In the genomic region with DNA sequence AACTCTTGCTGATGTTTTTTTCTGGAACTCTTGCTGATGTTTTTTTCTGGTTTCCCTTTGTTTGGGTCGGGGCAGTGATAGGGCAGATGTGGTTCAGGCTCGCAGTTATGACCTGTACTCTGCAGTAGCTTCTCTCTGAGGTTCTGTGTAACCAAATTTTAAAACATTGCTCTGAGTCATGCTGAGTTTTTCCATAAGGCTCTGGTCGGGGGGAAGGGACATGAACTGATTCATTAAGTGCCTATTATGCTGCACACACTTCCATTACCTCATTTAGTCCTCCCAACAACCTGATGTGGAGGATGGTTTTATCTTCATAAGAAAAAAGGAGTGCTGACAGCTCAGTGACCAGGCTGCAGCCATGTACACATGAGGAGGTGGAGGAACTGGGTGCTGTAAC, we compare ENCODE assay signal across 1 cellular context.
TF ChIP-seq lines count a peak whose summit lies in the region.

No MANE protein-coding gene starts in this region.

TF ChIP-seq in GM23338, 12 proteins besides CTCF, POLR2A, EP300 and RAD21 (continued from another document):
- no peak for TF ChIP-seq ZNF462 (CRISPR knock-in tag; IDR thresholded peaks at IDR 0.05)
TF ChIP-seq in GM23338: peak in this region for 0.
